1 cellular context compared by ENCODE assay signal in the genomic region with DNA sequence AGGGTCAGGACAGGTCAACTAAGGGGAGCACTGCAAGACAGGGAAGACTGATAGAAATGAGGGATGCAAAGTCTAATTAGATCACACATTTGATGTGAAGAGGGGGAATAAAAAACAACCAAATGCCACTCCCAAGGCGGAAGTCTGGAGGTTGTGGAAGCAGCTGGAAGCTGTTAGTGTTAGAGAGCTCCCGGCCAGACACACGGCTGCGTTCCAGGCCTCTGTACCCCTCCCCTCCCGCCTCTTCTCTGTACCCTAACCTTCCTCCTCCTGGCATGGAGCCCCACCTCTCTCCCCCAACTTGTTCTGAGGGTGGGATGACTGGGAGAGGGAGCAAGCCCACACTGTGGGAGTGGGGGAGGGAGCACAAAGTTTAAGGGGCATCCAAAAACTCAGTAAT.
TF ChIP-seq lines count a peak whose summit lies in the region.

No MANE protein-coding gene starts in this region.

TF ChIP-seq in IMR-90, 13 proteins besides CTCF, POLR2A, EP300 and RAD21:
- TF ChIP-seq USF2 (IDR thresholded peaks at IDR 0.05; ENCODE audit: low read depth, low read length) (no peak), RCOR1 (IDR thresholded peaks at IDR 0.05; ENCODE audit: insufficient replicate concordance, low read length) (no peak), FOS (IDR thresholded peaks at IDR 0.05; ENCODE audit: low read depth, low read length) (no peak), CEBPB (IDR thresholded peaks at IDR 0.05; ENCODE audit: low read depth, low read length) (no peak), MAFK (IDR thresholded peaks at IDR 0.05; ENCODE audit: low read depth, low read length) (no peak), CHD1 (IDR thresholded peaks at IDR 0.05; ENCODE audit: low read depth, low read length) (no peak), NFE2L2 (IDR thresholded peaks at IDR 0.05; ENCODE audit: low read depth, low read length) (no peak), BHLHE40 (IDR thresholded peaks at IDR 0.05; ENCODE audit: low read depth, low read length) (no peak), MXI1 (IDR thresholded peaks at IDR 0.05; ENCODE audit: borderline replicate concordance, low read depth, low read length) (no peak), SMC3 (IDR thresholded peaks at IDR 0.05; ENCODE audit: low read depth, low read length) (no peak), RFX5 (IDR thresholded peaks at IDR 0.05; ENCODE audit: low read depth, low read length) (no peak), MAZ (IDR thresholded peaks at IDR 0.05; ENCODE audit: borderline replicate concordance, low read depth, low read length) (no peak)
- TF ChIP-seq, protein P1, sequence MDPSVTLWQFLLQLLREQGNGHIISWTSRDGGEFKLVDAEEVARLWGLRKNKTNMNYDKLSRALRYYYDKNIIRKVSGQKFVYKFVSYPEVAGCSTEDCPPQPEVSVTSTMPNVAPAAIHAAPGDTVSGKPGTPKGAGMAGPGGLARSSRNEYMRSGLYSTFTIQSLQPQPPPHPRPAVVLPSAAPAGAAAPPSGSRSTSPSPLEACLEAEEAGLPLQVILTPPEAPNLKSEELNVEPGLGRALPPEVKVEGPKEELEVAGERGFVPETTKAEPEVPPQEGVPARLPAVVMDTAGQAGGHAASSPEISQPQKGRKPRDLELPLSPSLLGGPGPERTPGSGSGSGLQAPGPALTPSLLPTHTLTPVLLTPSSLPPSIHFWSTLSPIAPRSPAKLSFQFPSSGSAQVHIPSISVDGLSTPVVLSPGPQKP (IDR thresholded peaks at IDR 0.05; ENCODE audit: borderline replicate concordance, low read depth, low read length) = no peak
